In the genomic region with DNA sequence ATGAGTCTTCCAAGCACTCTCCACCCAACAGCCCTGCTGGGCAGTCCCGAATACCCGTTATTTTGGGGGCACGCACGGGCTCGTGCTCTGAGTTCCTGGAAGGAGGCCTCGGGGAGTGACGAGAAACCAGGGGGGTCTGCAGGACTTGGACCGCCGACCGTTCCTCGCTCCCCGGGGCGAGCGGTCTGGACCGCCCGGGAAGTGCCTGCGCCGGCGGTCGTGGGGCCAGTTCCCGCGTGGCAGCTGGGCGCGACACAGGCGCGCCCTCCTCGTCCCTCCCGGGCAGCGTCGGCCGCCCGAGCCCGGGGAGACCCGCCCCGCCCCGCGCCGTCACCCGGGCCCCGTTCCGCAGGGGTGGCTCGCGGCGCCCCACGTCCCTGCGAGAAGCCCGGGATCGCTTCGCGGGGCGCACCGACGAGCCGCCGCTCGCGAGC, we compare ENCODE assay signal across 8 cellular contexts. TPM values are rescaled to one million over a fixed set of nuclear protein-coding genes. Genes with fewer than 3 reads are reported as not detected.
DNase-seq lines count a peak whose midpoint lies in the region; ATAC-seq and TF ChIP-seq lines count a peak whose summit lies in the region.

No MANE protein-coding gene starts in this region.

- no peaks in the 10 kb centered on the region for H4K20me1 ChIP-seq in MM.1S (ENCODE audit: insufficient read depth, low read length)
- peaks cover 36% of the 10 kb centered on the region for H4K20me1 ChIP-seq in smooth muscle cell (ENCODE audit: low read depth)

- no peaks in the 10 kb centered on the region for H3F3A ChIP-seq in MM.1S (ENCODE audit: insufficient read depth, low read length)
- H3F3A ChIP-seq in smooth muscle cell (ENCODE audit: low read depth) = peaks cover 3% of the 10 kb centered on the region

- TF ChIP-seq CTCF in MM.1S (IDR thresholded peaks at IDR 0.05; ENCODE audit: low read length) (no peak), body of pancreas (IDR thresholded peaks at IDR 0.05) (no peak), smooth muscle cell (IDR thresholded peaks at IDR 0.05; ENCODE audit: borderline replicate concordance, insufficient read depth, poor library complexity, severe bottlenecking) (no peak)

- H3K27ac ChIP-seq in MM.1S (ENCODE audit: low read length) = no peak overlapping the region
- H3K27ac ChIP-seq in body of pancreas = peak overlapping the region; percentile 19 to 77 (median 56)
- peak overlapping the region; percentile 58 for H3K27ac ChIP-seq in smooth muscle cell (ENCODE audit: low read depth)

- H3K9ac ChIP-seq in MM.1S (ENCODE audit: low read length) (peak overlapping the region; percentile 14; the same call in 1 of the 2 replicates), smooth muscle cell (ENCODE audit: low read depth) (peak overlapping the region; percentile 43)

- peak overlapping the region; percentile 93 for H3K4me2 ChIP-seq in MM.1S (ENCODE audit: low read depth, low read length)
- H3K4me2 ChIP-seq in smooth muscle cell = peak overlapping the region; percentile 92

- no peak for TF ChIP-seq POLR2A in body of pancreas (IDR thresholded peaks at IDR 0.05)

- H3K4me3 ChIP-seq in MM.1S (ENCODE audit: low read length) = peak overlapping the region; percentile 62
- peak overlapping the region in 1 of 2 donors; percentile 26 for H3K4me3 ChIP-seq in body of pancreas
- H3K4me3 ChIP-seq in smooth muscle cell = peak overlapping the region; percentile 84

- H3K27me3 ChIP-seq in MM.1S (replicated peaks; ENCODE audit: insufficient read depth, low read length) (peaks cover 16% of the 10 kb centered on the region; the same call in 1 of the 2 replicates), body of pancreas (no peaks in the 10 kb centered on the region), smooth muscle cell (ENCODE audit: low read depth) (no peaks in the 10 kb centered on the region)

- H3K36me3 ChIP-seq in MM.1S (replicated peaks; ENCODE audit: insufficient read depth, low read length) (no peaks in the 10 kb centered on the region), body of pancreas (replicated peaks in 1 of 2; ENCODE audit: insufficient read depth in 1 of 2, low read depth in 2 of 2) (no peaks in the 10 kb centered on the region), smooth muscle cell (ENCODE audit: low read depth) (no peaks in the 10 kb centered on the region)

- no peaks in the 10 kb centered on the region for H3K9me3 ChIP-seq in MM.1S (replicated peaks; ENCODE audit: insufficient read depth, low read length)
- H3K9me3 ChIP-seq in body of pancreas = no peaks in the 10 kb centered on the region
- H3K9me3 ChIP-seq in smooth muscle cell (replicated peaks; ENCODE audit: low read depth) = no peaks in the 10 kb centered on the region

- H3K4me1 ChIP-seq in MM.1S (ENCODE audit: low read length) = no peaks in the 10 kb centered on the region
- H3K4me1 ChIP-seq in body of pancreas = peaks cover 15% of the 10 kb centered on the region
- peaks cover 28% of the 10 kb centered on the region for H3K4me1 ChIP-seq in smooth muscle cell (ENCODE audit: low read depth)

- 2 to 6% methylated on average over 7 to 51 of the region's 57 CpGs for WGBS in body of pancreas, 2 donors
- 2% methylated on average over 47 of the region's 57 CpGs for WGBS in smooth muscle cell (ENCODE audit: low lambda C conversion rate)

- H2AFZ ChIP-seq in MM.1S (ENCODE audit: low read length) (peak overlapping the region; percentile 75), smooth muscle cell (ENCODE audit: low read depth) (peak overlapping the region; percentile 64)

- peak; percentile 55 for ATAC-seq in body of pancreas

- H3K9me2 ChIP-seq in MM.1S (replicated peaks; ENCODE audit: insufficient read depth, low read length) = no peaks in the 10 kb centered on the region

- H3K79me2 ChIP-seq in MM.1S (ENCODE audit: low read length) (no peaks in the 10 kb centered on the region), smooth muscle cell (ENCODE audit: low read depth) (peaks cover 46% of the 10 kb centered on the region)

- intact Hi-C loops in body of pancreas (cut with DNase I) = no loop called here

- DNase-seq in NCI-H345 (lab: John Stamatoyannopoulos, UW) = peak; percentile 40
- DNase-seq in NCI-H345 treated with DMSO at 0.1 percent for 48 hours (lab: John Stamatoyannopoulos, UW; ENCODE audit: unreplicated experiment) = no peak
- DNase-seq in HCEC 1CT = peak; percentile 38
- no peak for DNase-seq in MM.1S
- DNase-seq in body of pancreas = peak in 2 of 4 donors; percentile 14
- peak; percentile 21 for DNase-seq in iPS-NIHi11 (ENCODE audit: low spot score)
- no peak for DNase-seq in smooth muscle cell (lab: John Stamatoyannopoulos, UW; ENCODE audit: unreplicated experiment)
- DNase-seq in RPMI8226 = no peak

RNA-seq across cellular contexts. Expression of a gene that starts 0.4 kb away (rescaled TPM):
- total RNA-seq in body of pancreas = 10 to 100 TPM in 1 of 2 donors, 1 to 10 TPM in 1; 7.3 to 20.4 TPM
- 56.2 and 70.3 TPM in 2 replicates for total RNA-seq in smooth muscle cell
- 18.3 and 33.1 TPM in 2 replicates for polyA plus RNA-seq in smooth muscle cell

Comparison
In these comparisons a context has a peak if more than half of its experiments do, and no peak if none do; other contexts are left out.
1. DNase-seq: peak in NCI-H345 (single experiment), HCEC 1CT (single experiment) and iPS-NIHi11 (single experiment); none in NCI-H345 treated with DMSO at 0.1 percent for 48 hours (single experiment), MM.1S (single experiment), smooth muscle cell (single experiment) and RPMI8226 (single experiment).